Comparison of ENCODE assay signal across 26 cellular contexts in the genomic region with DNA sequence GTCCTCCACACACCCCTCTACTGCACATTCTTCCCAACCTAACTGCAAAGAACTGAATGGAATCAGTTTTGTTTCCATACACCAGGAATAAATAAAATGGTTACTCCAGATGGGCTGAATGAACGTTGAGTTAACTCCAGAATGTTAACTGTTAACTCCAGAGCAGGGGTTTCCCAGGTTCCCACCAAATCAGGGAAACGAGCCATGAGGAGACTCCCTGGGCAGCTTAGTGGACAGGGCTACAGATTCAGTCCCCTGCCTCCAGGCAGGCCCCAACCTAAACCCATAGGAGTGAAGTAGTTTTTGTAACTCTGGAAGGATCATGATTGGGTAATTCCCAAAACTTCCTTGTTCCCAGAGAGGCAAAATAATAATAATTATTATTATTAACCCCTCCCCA. TPM values are rescaled to one million over a fixed set of nuclear protein-coding genes. Genes with fewer than 3 reads are reported as not detected.
"Had no signal": no experiment of that assay in that cellular context is flagged by ENCODE, and none has a peak within 500 bp of the region (broad histone marks: within the 10 kb centered on the region; RNA-seq: fewer than 3 reads in every experiment).

No MANE protein-coding gene starts in this region.

- DNase-seq: central memory CD4-positive, alpha-beta T cell; effector CD4-positive, alpha-beta T cell; mucosa of descending colon; naive thymus-derived CD8-positive, alpha-beta T cell; nucleus accumbens; ovary; right cardiac atrium; spleen; stimulated activated CD4-positive, alpha-beta T cell treated with anti-CD3 and anti-CD28 coated beads, Interleukin-15, amount 100 ng/mL, for 24 hours; stimulated activated CD4-positive, alpha-beta T cell treated with anti-CD3 and anti-CD28 coated beads, Interleukin-1b, Interleukin-23, amount 100 ng/mL, for 48 hours; stimulated activated CD4-positive, alpha-beta T cell treated with anti-CD3 and anti-CD28 coated beads, Interleukin-4, amount 100 ng/mL, for 4 hours; stimulated activated naive CD4-positive, alpha-beta T cell; stomach; substantia nigra; transverse colon had no signal

- H3K36me3 ChIP-seq: gastroesophageal sphincter, ovary, spleen, stomach, thoracic aorta, transverse colon had no signal

- ATAC-seq: gastroesophageal sphincter; left lobe of liver; mucosa of descending colon; naive thymus-derived CD8-positive, alpha-beta T cell; right cardiac atrium had no signal

- H3K4me3 ChIP-seq: coronary artery, gastroesophageal sphincter, mucosa of descending colon, ovary, spleen, stomach, thoracic aorta, transverse colon had no signal

- H3K9me3 ChIP-seq: gastroesophageal sphincter, mucosa of descending colon, ovary, spleen, stomach, thoracic aorta, transverse colon had no signal

- FAIRE-seq: urothelium cell line had no signal

- H3K27me3 ChIP-seq: gastroesophageal sphincter, ovary, spleen, stomach, transverse colon had no signal

- H3K27ac ChIP-seq: coronary artery, gastroesophageal sphincter, ovary, spleen, stomach, thoracic aorta, transverse colon had no signal

RNA-seq across cellular contexts. Expression of gene VSIG8, which starts 14.1 kb away (rescaled TPM):
- total RNA-seq: chondrocyte; dermis microvascular lymphatic vessel endothelial cell; fibroblast of villous mesenchyme; gastroesophageal sphincter; kidney epithelial cell; left lobe of liver; mucosa of descending colon; naive thymus-derived CD8-positive, alpha-beta T cell; neural crest cell; thoracic aorta; transverse colon had no signal
- polyA plus RNA-seq: naive thymus-derived CD8-positive, alpha-beta T cell had no signal

RNA-seq across cellular contexts. Expression of gene SLAMF8, which starts 21.6 kb away (rescaled TPM):
- total RNA-seq: chondrocyte, dermis microvascular lymphatic vessel endothelial cell, fibroblast of villous mesenchyme, neural crest cell had no signal

RNA-seq across cellular contexts. Expression of gene FCRL6, which starts 46.2 kb away (rescaled TPM):
- total RNA-seq: chondrocyte, dermis microvascular lymphatic vessel endothelial cell, esophagus mucosa, fibroblast of villous mesenchyme, kidney epithelial cell, neural crest cell, stomach, thoracic aorta had no signal
- polyA plus RNA-seq: stomach had no signal

RNA-seq across cellular contexts. Expression of gene CFAP45, which starts 51.6 kb away (rescaled TPM):
- total RNA-seq: left lobe of liver, neural crest cell had no signal
